In genomic region chr9:130010151-130010988, GRCh38 we compare ENCODE assay signal across 8 cellular contexts. TPM values are rescaled to one million over a fixed set of nuclear protein-coding genes. Genes with fewer than 3 reads are reported as not detected.
DNase-seq lines count a peak whose midpoint lies in the region; ATAC-seq lines count a peak whose summit lies in the region.
"Had no signal": no experiment of that assay in that cellular context is flagged by ENCODE, and none has a peak within 500 bp of the region (broad histone marks: within the 10 kb centered on the region; RNA-seq: fewer than 3 reads in every experiment).

No MANE protein-coding gene starts in this region.

- H3K36me3 Mint-ChIP-seq in activated naive CD8-positive, alpha-beta T cell treated with anti-CD3 and anti-CD28 coated beads, Interleukin-2, amount 10 ng/mL, durations not matched to agents 7 days and 5 days = peaks cover 32% of the 10 kb centered on the region
- peaks cover 34 to 59% of the 10 kb centered on the region in 2 donors for H3K36me3 Mint-ChIP-seq in stimulated activated naive B cell treated with anti-CD40 and anti-IgM and Interleukin-4, amounts not matched to agents 10 μg/mL and 1 μg/mL and 100 μg/mL, for 72 hours

- H3K4me1 Mint-ChIP-seq in activated naive CD8-positive, alpha-beta T cell treated with anti-CD3 and anti-CD28 coated beads, Interleukin-2, amount 10 ng/mL, durations not matched to agents 7 days and 5 days = peaks cover 43% of the 10 kb centered on the region
- peaks cover 32 to 75% of the 10 kb centered on the region in 2 donors for H3K4me1 Mint-ChIP-seq in stimulated activated naive B cell treated with anti-CD40 and anti-IgM and Interleukin-4, amounts not matched to agents 10 μg/mL and 1 μg/mL and 100 μg/mL, for 72 hours

- H3K9me3 Mint-ChIP-seq in activated naive CD8-positive, alpha-beta T cell treated with anti-CD3 and anti-CD28 coated beads, Interleukin-2, amount 10 ng/mL, durations not matched to agents 7 days and 5 days = peaks cover 2% of the 10 kb centered on the region
- H3K9me3 Mint-ChIP-seq in stimulated activated naive B cell treated with anti-CD40 and anti-IgM and Interleukin-4, amounts not matched to agents 10 μg/mL and 1 μg/mL and 100 μg/mL, for 72 hours = peaks cover 2 to 3% of the 10 kb centered on the region in 2 donors

- DNase-seq in NAMALWA (ENCODE audit: low spot score) (peak; percentile 48), NCI-H1694 (lab: John Stamatoyannopoulos, UW) (no peak), NCI-H1694 treated with DMSO at 0.1 percent for 48 hours (lab: John Stamatoyannopoulos, UW) (no peak), NCI-H82 treated with DMSO at 0.1 percent for 48 hours (lab: John Stamatoyannopoulos, UW; ENCODE audit: unreplicated experiment) (no peak)
- no peak for DNase-seq in activated naive CD8-positive, alpha-beta T cell treated with anti-CD3 and anti-CD28 coated beads, Interleukin-2, amount 10 ng/mL, durations not matched to agents 7 days and 5 days
- peak; percentile 70 for DNase-seq in stimulated activated naive B cell treated with anti-CD40 and anti-IgM and Interleukin-4, amounts not matched to agents 10 μg/mL and 1 μg/mL and 100 μg/mL, for 72 hours
- DNase-seq: nucleus accumbens had no signal

- H3K4me3 Mint-ChIP-seq in activated naive CD8-positive, alpha-beta T cell treated with anti-CD3 and anti-CD28 coated beads, Interleukin-2, amount 10 ng/mL, durations not matched to agents 7 days and 5 days = peak overlapping the region; percentile 11
- H3K4me3 Mint-ChIP-seq in stimulated activated naive B cell treated with anti-CD40 and anti-IgM and Interleukin-4, amounts not matched to agents 10 μg/mL and 1 μg/mL and 100 μg/mL, for 72 hours = peak overlapping the region; percentile 49 to 62

- peak overlapping the region; percentile 54 for H3K27ac Mint-ChIP-seq in activated naive CD8-positive, alpha-beta T cell treated with anti-CD3 and anti-CD28 coated beads, Interleukin-2, amount 10 ng/mL, durations not matched to agents 7 days and 5 days
- peak overlapping the region; percentile 92 for H3K27ac Mint-ChIP-seq in stimulated activated naive B cell treated with anti-CD40 and anti-IgM and Interleukin-4, amounts not matched to agents 10 μg/mL and 1 μg/mL and 100 μg/mL, for 72 hours

- H3K27me3 Mint-ChIP-seq in activated naive CD8-positive, alpha-beta T cell treated with anti-CD3 and anti-CD28 coated beads, Interleukin-2, amount 10 ng/mL, durations not matched to agents 7 days and 5 days = no peaks in the 10 kb centered on the region
- no peaks in the 10 kb centered on the region for H3K27me3 Mint-ChIP-seq in stimulated activated naive B cell treated with anti-CD40 and anti-IgM and Interleukin-4, amounts not matched to agents 10 μg/mL and 1 μg/mL and 100 μg/mL, for 72 hours

- POLR2A ChIA-PET in activated naive CD8-positive, alpha-beta T cell treated with anti-CD3 and anti-CD28 coated beads, Interleukin-2, amount 10 ng/mL, durations not matched to agents 7 days and 5 days (lab: Charles Lee) = interaction anchor here (0.7 kb wide), 1 partner anchor 39 kb away, joined by 6 read pairs; no protein-coding TSS in a partner anchor

- ATAC-seq in GM19395 (IDR thresholded peaks at IDR 0.05; ENCODE audit: unreplicated experiment) = peak; percentile 40
- ATAC-seq in activated naive CD8-positive, alpha-beta T cell treated with anti-CD3 and anti-CD28 coated beads, Interleukin-2, amount 10 ng/mL, durations not matched to agents 7 days and 5 days (ENCODE audit: low read depth) = peak; percentile 23
- ATAC-seq in stimulated activated naive B cell treated with anti-CD40 and anti-IgM and Interleukin-4, amounts not matched to agents 10 μg/mL and 1 μg/mL and 100 μg/mL, for 72 hours (replicated peaks) = peak; percentile 80 to 87

RNA-seq across cellular contexts. Expression of gene FNBP1, which starts 32.6 kb away (rescaled TPM):
- total RNA-seq in activated naive CD8-positive, alpha-beta T cell treated with anti-CD3 and anti-CD28 coated beads, Interleukin-2, amount 10 ng/mL, durations not matched to agents 7 days and 5 days = 100 to 1,000 TPM; 191 to 194 TPM

RNA-seq across cellular contexts. Expression of gene GPR107, which starts 43.3 kb away (rescaled TPM):
- total RNA-seq in activated naive CD8-positive, alpha-beta T cell treated with anti-CD3 and anti-CD28 coated beads, Interleukin-2, amount 10 ng/mL, durations not matched to agents 7 days and 5 days = 10 to 100 TPM; 23.2 to 25.1 TPM

Comparison
In these comparisons a context has a peak if more than half of its experiments do, and no peak if none do; other contexts are left out.
1. ATAC-seq: peak in every context shown above with its lines; median percentile 84 in stimulated activated naive B cell treated with anti-CD40 and anti-IgM and Interleukin-4, amounts not matched to agents 10 μg/mL and 1 μg/mL and 100 μg/mL, for 72 hours; 40 in GM19395; 23 in activated naive CD8-positive, alpha-beta T cell treated with anti-CD3 and anti-CD28 coated beads, Interleukin-2, amount 10 ng/mL, durations not matched to agents 7 days and 5 days.
2. DNase-seq: peak in NAMALWA (single experiment) and stimulated activated naive B cell treated with anti-CD40 and anti-IgM and Interleukin-4, amounts not matched to agents 10 μg/mL and 1 μg/mL and 100 μg/mL, for 72 hours (single experiment); none in activated naive CD8-positive, alpha-beta T cell treated with anti-CD3 and anti-CD28 coated beads, Interleukin-2, amount 10 ng/mL, durations not matched to agents 7 days and 5 days (single experiment), NCI-H1694 (single experiment), NCI-H1694 treated with DMSO at 0.1 percent for 48 hours (single experiment) and NCI-H82 treated with DMSO at 0.1 percent for 48 hours (single experiment).